29 cellular contexts compared by ENCODE assay signal in the genomic region with DNA sequence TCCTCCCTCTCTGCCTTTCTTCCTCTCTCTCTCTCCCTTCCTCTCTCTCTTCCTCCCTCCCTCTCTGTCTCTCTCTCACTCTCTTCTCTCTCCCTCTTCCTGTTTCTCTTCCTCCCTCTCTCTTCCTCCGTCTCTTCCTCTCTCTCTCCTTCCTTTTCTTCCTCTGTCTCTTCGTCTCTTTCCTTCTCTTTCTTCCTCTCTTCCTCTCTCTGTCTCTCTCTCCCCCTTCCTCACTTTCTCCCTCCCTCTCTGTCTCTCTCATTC.
"Had no signal": no experiment of that assay in that cellular context is flagged by ENCODE, and none has a peak within 500 bp of the region (broad histone marks: within the 10 kb centered on the region; RNA-seq: fewer than 3 reads in every experiment).

No MANE protein-coding gene starts in this region.

- FAIRE-seq: astrocyte, bronchial epithelial cell, frontal cortex had no signal

- H3K27ac ChIP-seq: brain microvascular endothelial cell, coronary artery, dorsolateral prefrontal cortex had no signal

- H3K36me3 ChIP-seq: brain microvascular endothelial cell had no signal

- DNase-seq: activated CD4-positive, alpha-beta memory T cell treated with anti-CD3 and anti-CD28 coated beads for 36 hours; activated CD4-positive, alpha-beta T cell treated with anti-CD3 and anti-CD28 coated beads for 36 hours; activated CD4-positive, alpha-beta T cell treated with anti-CD3 and anti-CD28 coated beads, Interleukin-2, amount 10 ng/mL, durations not matched to agents 24 days and 14 days; activated CD4-positive, CD25-positive, alpha-beta regulatory T cell; activated CD4-positive, CD25-positive, alpha-beta regulatory T cell treated with anti-CD3 and anti-CD28 coated beads, Interleukin-2, amount 50 U/mL, for 72 hours; activated CD8-positive, alpha-beta memory T cell treated with anti-CD3 and anti-CD28 coated beads, Interleukin-2, amount 10 ng/mL, durations not matched to agents 7 days and 5 days; activated CD8-positive, alpha-beta memory T cell treated with anti-CD3 and anti-CD28 coated beads, Interleukin-2, amount 50 U/mL, for 4 hours; activated CD8-positive, alpha-beta T cell treated with anti-CD3 and anti-CD28 coated beads, Interleukin-2, amount 10 ng/mL, durations not matched to agents 7 days and 5 days; activated effector memory CD4-positive, alpha-beta T cell treated with Interleukin-2 at 50 U/mL for 16 hours; activated gamma-delta T cell treated with Interleukin-2 at 50 U/mL for 16 hours; activated naive CD4-positive, alpha-beta T cell treated with anti-CD3 and anti-CD28 coated beads, Interleukin-2, amount 50 U/mL, for 16 hours; activated naive CD4-positive, alpha-beta T cell treated with Interleukin-2 at 50 U/mL for 16 hours; activated T-cell treated with anti-CD3 and anti-CD28 coated beads, Interleukin-2, amount 50 U/mL, for 24 hours; activated T-cell treated with anti-CD3 and anti-CD28 coated beads, Interleukin-2, amount 50 U/mL, for 72 hours; amniotic stem cell; anterior cingulate cortex; brain microvascular endothelial cell; dorsolateral prefrontal cortex; effector memory CD4-positive, alpha-beta T cell; endodermal cell; foreskin fibroblast; head of caudate nucleus; T-helper 1 cell; T-helper 17 cell; T1000 had no signal

- H3K4me3 ChIP-seq: coronary artery, dorsolateral prefrontal cortex had no signal

- H3K27me3 ChIP-seq: brain microvascular endothelial cell had no signal
